ENCODE assay signal across 7 cellular contexts in the genomic region with DNA sequence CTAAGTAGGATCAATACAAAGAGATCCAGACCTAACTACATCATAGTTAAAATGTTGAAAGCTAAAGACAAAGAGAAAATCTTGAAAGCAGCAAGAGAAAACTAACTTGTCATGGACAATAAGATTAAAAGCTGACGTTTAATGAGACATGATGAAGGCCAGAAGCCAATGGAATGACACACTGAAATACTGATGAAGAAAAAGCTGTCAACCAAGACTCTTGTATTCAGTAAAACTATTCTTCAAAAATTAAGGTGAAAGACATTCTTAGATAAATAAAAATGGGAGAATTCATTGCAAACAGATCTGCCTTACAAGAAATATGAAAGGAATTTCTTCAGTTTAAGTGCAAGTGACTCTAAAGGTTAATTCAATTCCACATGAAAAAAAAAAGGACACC.
"Had no signal": no experiment of that assay in that cellular context is flagged by ENCODE, and none has a peak within 500 bp of the region (broad histone marks: within the 10 kb centered on the region; RNA-seq: fewer than 3 reads in every experiment).

No MANE protein-coding gene starts in this region.

- FAIRE-seq: G401.6, GM12891, GM12892, GM18507, GM19239 had no signal

- DNase-seq: GDM1, GF-D8 had no signal
